ENCODE assay signal across 8 cellular contexts in the genomic region with DNA sequence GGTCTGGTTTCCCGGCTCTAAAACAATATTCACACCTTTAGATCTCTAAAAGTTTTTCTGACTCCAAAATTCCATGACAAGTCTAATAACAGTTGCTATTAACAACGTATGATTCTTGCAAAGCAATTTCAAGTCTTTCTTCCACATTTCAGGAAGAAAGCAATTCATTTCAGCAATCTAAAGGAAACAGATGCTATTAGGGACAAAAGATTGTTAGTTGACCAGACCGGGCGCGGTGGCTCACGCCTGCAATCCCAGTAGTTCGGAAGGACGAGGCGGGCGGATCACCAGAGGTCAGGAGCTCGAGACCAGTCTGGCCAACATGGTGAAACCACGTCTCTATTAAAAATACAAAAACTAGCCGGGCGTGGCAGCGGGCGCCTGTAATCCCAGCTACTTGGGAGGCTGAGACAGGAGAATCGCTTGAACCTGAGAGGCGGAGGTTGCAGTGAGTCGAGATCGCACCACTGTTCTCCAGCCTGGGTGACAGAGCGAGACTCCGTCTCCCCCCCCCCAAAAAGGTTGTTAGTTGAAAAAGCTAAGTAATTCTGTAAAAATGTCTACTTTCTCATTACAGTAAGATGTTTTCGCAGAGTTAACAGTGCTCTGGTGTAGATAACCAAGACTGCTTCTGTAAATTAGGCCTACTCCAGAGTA. TPM values are rescaled to one million over a fixed set of nuclear protein-coding genes. Genes with fewer than 3 reads are reported as not detected.
DNase-seq lines count a peak whose midpoint lies in the region; ATAC-seq, FAIRE-seq and TF ChIP-seq lines count a peak whose summit lies in the region.

No MANE protein-coding gene starts in this region.

- no peaks in the 10 kb centered on the region for H3K9me3 ChIP-seq in CD8-positive, alpha-beta memory T cell (ENCODE audit: low read length)
- H3K9me3 ChIP-seq in T-helper 17 cell (ENCODE audit: control insufficient read depth, low read length, poor library complexity, severe bottlenecking) = no peaks in the 10 kb centered on the region
- no peaks in the 10 kb centered on the region for H3K9me3 ChIP-seq in ovary

- TF ChIP-seq EP300 in ovary (IDR thresholded peaks at IDR 0.05) = no peak

- CTCF ChIA-PET in CD8-positive, alpha-beta memory T cell (lab: Charles Lee) = no interaction called here

- H3K4me3 Mint-ChIP-seq in CD8-positive, alpha-beta memory T cell = peak overlapping the region; percentile 91 to 95 (median 94)
- H3K4me3 Mint-ChIP-seq in T-helper 17 cell = peak overlapping the region; percentile 94

- intact Hi-C loops in ovary (cut with DNase I) = no loop called here

- H3K4me1 Mint-ChIP-seq in CD8-positive, alpha-beta memory T cell = peaks cover 50 to 68% (median 62%) of the 10 kb centered on the region in 3 donors
- peaks cover 33% of the 10 kb centered on the region for H3K4me1 Mint-ChIP-seq in T-helper 17 cell

- POLR2A ChIA-PET in CD8-positive, alpha-beta memory T cell (lab: Charles Lee) = interaction anchor here (0.9 kb wide), 1 partner anchor 147 kb away, joined by 3 read pairs; the partner anchor contains the start of genes LYSET and MOAP1

- no peaks in the 10 kb centered on the region for H3K36me3 ChIP-seq in CD8-positive, alpha-beta memory T cell (ENCODE audit: insufficient read depth, low read length)
- no peaks in the 10 kb centered on the region for H3K36me3 ChIP-seq in ovary

- TF ChIP-seq CTCF in fibroblast of mammary gland (conservative IDR thresholded peaks at IDR 0.05; ENCODE audit: control insufficient read depth, insufficient read depth, low read depth, low read length) (no peak), ovary (IDR thresholded peaks at IDR 0.05) (no peak)

- H3K27me3 Mint-ChIP-seq in CD8-positive, alpha-beta memory T cell = peaks cover 0 to 6% of the 10 kb centered on the region in 2 donors
- H3K27me3 Mint-ChIP-seq in T-helper 17 cell = no peaks in the 10 kb centered on the region

- no peaks in the 10 kb centered on the region for H3K27me3 ChIP-seq in CD8-positive, alpha-beta memory T cell (ENCODE audit: insufficient read depth, low read length, poor library complexity, severe bottlenecking)
- no peaks in the 10 kb centered on the region for H3K27me3 ChIP-seq in ovary

- no peak for FAIRE-seq in frontal cortex (lab: Jason Lieb, UNC)

- peaks cover 0 to 10% (median 0%) of the 10 kb centered on the region in 3 donors for H3K36me3 Mint-ChIP-seq in CD8-positive, alpha-beta memory T cell
- no peaks in the 10 kb centered on the region for H3K36me3 Mint-ChIP-seq in T-helper 17 cell (ENCODE audit: low read depth)

- peaks cover 29% of the 10 kb centered on the region for H3K4me1 ChIP-seq in CD8-positive, alpha-beta memory T cell (ENCODE audit: insufficient read depth, low read length)
- peaks cover 4% of the 10 kb centered on the region for H3K4me1 ChIP-seq in ovary (ENCODE audit: insufficient read depth)

- ATAC-seq in T-helper 17 cell (no peak), GM18870 (IDR thresholded peaks at IDR 0.05; ENCODE audit: unreplicated experiment) (no peak), HG03565 (IDR thresholded peaks at IDR 0.05; ENCODE audit: unreplicated experiment) (no peak)

- H3K9me3 Mint-ChIP-seq in CD8-positive, alpha-beta memory T cell = no peaks in the 10 kb centered on the region

- no peak for TF ChIP-seq POLR2A in ovary (IDR thresholded peaks at IDR 0.05)

- DNase-seq in CD8-positive, alpha-beta memory T cell = no peak
- no peak for DNase-seq in T-helper 17 cell
- peak; percentile 4 for DNase-seq in fibroblast of mammary gland (ENCODE audit: low read depth)
- DNase-seq in ovary = peak in 3 of 5 donors; percentile 17 to 36 (median 28)
- DNase-seq in D341Med (ENCODE audit: low spot score) = no peak
- DNase-seq in frontal cortex (ENCODE audit: low spot score in 2 of 2) = no peak

- peak overlapping the region; percentile 85 for H3K27ac ChIP-seq in CD8-positive, alpha-beta memory T cell (ENCODE audit: low read depth, low read length)
- no peak overlapping the region for H3K27ac ChIP-seq in ovary

- H3K4me3 ChIP-seq in CD8-positive, alpha-beta memory T cell (ENCODE audit: low read length) = peak overlapping the region; percentile 65
- H3K4me3 ChIP-seq in fibroblast of mammary gland (ENCODE audit: control insufficient read depth, low read depth, low read length) (peak overlapping the region; percentile 68), ovary (peak overlapping the region; percentile 92)

- 51 to 66% (median 56%) methylated on average over 23 of the region's 23 CpGs for WGBS in ovary, 3 donors

- peak overlapping the region; percentile 91 to 97 (median 94) for H3K27ac Mint-ChIP-seq in CD8-positive, alpha-beta memory T cell
- peak overlapping the region; percentile 77 for H3K27ac Mint-ChIP-seq in T-helper 17 cell

RNA-seq across cellular contexts. Expression of gene BTBD7, which starts 1.3 kb away (rescaled TPM):
- total RNA-seq in CD8-positive, alpha-beta memory T cell = 10 to 100 TPM; 25.2 to 25.7 TPM
- polyA plus RNA-seq in CD8-positive, alpha-beta memory T cell = 9.6 TPM
- total RNA-seq in T-helper 17 cell (10 to 100 TPM; 22.5 to 22.8 TPM), ovary (10 to 100 TPM; 19.6 to 42.2 (median 39.9) TPM), frontal cortex (54.6 TPM)
- 10 to 100 TPM; 10.9 to 21.0 TPM for polyA plus RNA-seq in ovary

RNA-seq across cellular contexts. Expression of gene COX8C, which starts 15.5 kb away (rescaled TPM):
- not detected for total RNA-seq in CD8-positive, alpha-beta memory T cell
- polyA plus RNA-seq in CD8-positive, alpha-beta memory T cell = not detected
- total RNA-seq in T-helper 17 cell (not detected), ovary (not detected), frontal cortex (not detected)
- under 1 TPM in 1 of 2 donors, not detected in 1; 0.51 TPM for polyA plus RNA-seq in ovary

Comparison
In these comparisons a context has a peak if more than half of its experiments do, and no peak if none do; other contexts are left out.
1. DNase-seq: peak in fibroblast of mammary gland (single experiment) and ovary (3 of 5); none in CD8-positive, alpha-beta memory T cell (0 of 5), T-helper 17 cell (0 of 3), D341Med (single experiment) and frontal cortex (0 of 2).
2. Peak in every context shown above with its lines, with median percentiles within 50 percentile points of each other: H3K4me3 ChIP-seq.